ENCODE assay signal across 1 cellular context in the genomic region with DNA sequence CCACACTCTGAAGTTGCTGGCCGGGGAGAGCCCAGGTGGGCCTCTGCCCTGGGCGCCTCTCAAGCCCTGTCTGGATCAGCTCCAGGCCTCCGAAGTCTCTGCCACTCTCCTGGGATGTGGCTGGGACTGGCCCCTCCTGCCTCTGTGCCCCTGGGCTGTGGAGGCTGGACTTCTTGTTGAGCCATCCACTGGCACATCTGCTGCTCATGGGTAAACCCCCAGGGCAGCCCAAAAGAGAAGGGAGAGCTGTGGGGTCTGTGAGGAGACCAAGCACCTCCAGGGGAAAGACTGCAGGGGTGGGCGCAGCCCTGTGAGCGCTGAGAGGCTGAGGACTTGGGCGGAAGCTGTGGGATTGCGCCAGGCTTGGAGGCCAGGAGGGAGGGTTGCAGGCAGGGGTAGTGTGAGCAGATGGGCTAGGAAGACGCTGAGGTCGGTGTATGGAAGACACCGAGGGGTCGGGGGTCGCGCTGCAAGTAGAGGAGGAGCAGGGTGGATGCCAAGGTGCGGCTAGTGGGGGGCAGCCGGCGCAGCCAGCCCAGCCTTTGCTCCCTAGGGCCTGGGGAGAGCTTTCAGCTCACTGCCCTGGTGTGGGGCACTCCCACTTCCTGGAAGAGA.
TF ChIP-seq lines count a peak whose summit lies in the region.

No MANE protein-coding gene starts in this region.

TF ChIP-seq in HEK293T, 16 proteins besides CTCF, POLR2A, EP300 and RAD21 (continued from another document):
- no peak for TF ChIP-seq FOXA1 (IDR thresholded peaks at IDR 0.05)
- no peak for TF ChIP-seq NFRKB (IDR thresholded peaks at IDR 0.05)
- no peak for TF ChIP-seq ARNT (IDR thresholded peaks at IDR 0.05)
- TF ChIP-seq HDGF (IDR thresholded peaks at IDR 0.05; ENCODE audit: borderline replicate concordance), result no peak
- TF ChIP-seq L3MBTL2 (conservative IDR thresholded peaks at IDR 0.05), result no peak
